In the genomic region with DNA sequence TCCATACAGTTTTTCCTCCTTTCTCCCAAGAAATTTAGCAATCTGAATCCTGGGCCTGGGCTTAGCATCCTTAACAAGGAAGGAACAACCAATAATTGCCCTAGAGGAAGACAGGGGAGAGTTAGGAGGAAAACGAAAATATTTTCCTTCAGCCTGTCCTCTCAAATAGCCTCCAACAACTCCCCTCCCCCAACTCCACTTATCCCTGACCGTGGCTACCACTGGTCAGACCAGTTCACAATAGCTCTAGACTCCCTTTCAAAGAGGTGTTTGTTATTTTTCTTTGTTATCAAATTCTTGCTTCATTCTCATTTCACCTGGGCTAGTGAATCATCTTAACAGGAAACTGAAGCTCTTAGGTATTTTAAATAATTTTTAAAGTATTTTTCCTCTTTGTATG, we compare ENCODE assay signal across 21 cellular contexts.
DNase-seq lines count a peak whose midpoint lies in the region; ATAC-seq and TF ChIP-seq lines count a peak whose summit lies in the region.
"Had no signal": no experiment of that assay in that cellular context is flagged by ENCODE, and none has a peak within 500 bp of the region (broad histone marks: within the 10 kb centered on the region; RNA-seq: fewer than 3 reads in every experiment).

No MANE protein-coding gene starts in this region.

- H3K4me3 Mint-ChIP-seq in activated CD4-positive, alpha-beta memory T cell treated with anti-CD3 and anti-CD28 coated beads for 36 hours, result no peak overlapping the region
- H3K4me3 Mint-ChIP-seq: dendritic cell treated with granulocyte-macrophage colony-stimulating factor and Interleukin-4, amounts not matched to agents 40 ng/mL and 50 ng/mL, for 4 days; naive thymus-derived CD4-positive, alpha-beta T cell had no signal

- intact Hi-C loops in heart left ventricle (cut with DNase I) (loop anchor here in 6 of 10 donors (5.0 to 10.0 kb wide), 3 partner anchors 295 to 308 kb away; no protein-coding TSS in a partner anchor), left cardiac atrium (cut with DNase I) (loop anchor here in 1 of 2 donors (5.0 kb wide), 1 partner anchor 305 kb away; no protein-coding TSS in a partner anchor), PC-9 (cut with micrococcal nuclease; ENCODE audit: unreplicated experiment) (loop anchor here (1.0 to 10.0 kb wide), 5 partner anchors 18 to 1168 kb away; a partner anchor contains a TSS), thyroid gland (cut with DNase I) (no loop called here)
- intact Hi-C loops in activated CD4-positive, alpha-beta memory T cell treated with anti-CD3 and anti-CD28 coated beads for 36 hours (cut with micrococcal nuclease), result no loop called here

- H3K27ac Mint-ChIP-seq in activated CD4-positive, alpha-beta memory T cell treated with anti-CD3 and anti-CD28 coated beads for 36 hours, result no peak overlapping the region
- H3K27ac Mint-ChIP-seq: dendritic cell treated with granulocyte-macrophage colony-stimulating factor and Interleukin-4, amounts not matched to agents 40 ng/mL and 50 ng/mL, for 4 days; naive thymus-derived CD4-positive, alpha-beta T cell had no signal

- WGBS in heart left ventricle, 4 donors, result 52 to 67% (median 55%) methylated on average over 2 of the region's 2 CpGs
- WGBS in thyroid gland, 2 donors, result 16 to 24% methylated on average over 2 of the region's 2 CpGs

- no peaks in the 10 kb centered on the region for H3K9me2 ChIP-seq in PC-9 (ENCODE audit: insufficient read depth)

- H3K4me1 ChIP-seq in heart left ventricle (peaks cover 0 to 31% (median 10%) of the 10 kb centered on the region in 12 donors), PC-9 (replicated peaks; ENCODE audit: insufficient read depth) (peaks cover 24% of the 10 kb centered on the region), thyroid gland (peaks cover 0 to 9% of the 10 kb centered on the region in 2 donors)
- H3K4me1 ChIP-seq: A549, SJSA1 had no signal

- H3K27ac ChIP-seq in heart left ventricle (peak overlapping the region in 7 of 12 donors; percentile 13 to 59 (median 51)), PC-9 (peak overlapping the region; percentile 83), thyroid gland (no peak overlapping the region)
- H3K27ac ChIP-seq: A549, C4-2B, KMS-11, SJSA1 had no signal

- no peaks in the 10 kb centered on the region for H3K9me3 ChIP-seq in heart left ventricle
- H3K9me3 ChIP-seq in PC-9 (ENCODE audit: insufficient read depth, low read depth), result no peaks in the 10 kb centered on the region; the same call in 1 of the 2 replicates
- H3K9me3 ChIP-seq in thyroid gland, result no peaks in the 10 kb centered on the region
- H3K9me3 ChIP-seq: A549, SJSA1 had no signal

- peak overlapping the region; percentile 49; the same call in 1 of the 2 replicates for H2AFZ ChIP-seq in PC-9

- ATAC-seq in heart left ventricle, result peak in 2 of 4 donors; percentile 9 to 24
- ATAC-seq in left cardiac atrium, result no peak
- ATAC-seq: A549; naive thymus-derived CD4-positive, alpha-beta T cell had no signal

- H3K36me3 ChIP-seq in heart left ventricle, result peaks cover 0 to 54% (median 8%) of the 10 kb centered on the region in 9 donors
- no peaks in the 10 kb centered on the region for H3K36me3 ChIP-seq in PC-9 (ENCODE audit: low read depth)
- no peaks in the 10 kb centered on the region for H3K36me3 ChIP-seq in thyroid gland

- peaks cover 6% of the 10 kb centered on the region for H3K27me3 Mint-ChIP-seq in activated CD4-positive, alpha-beta memory T cell treated with anti-CD3 and anti-CD28 coated beads for 36 hours
- H3K27me3 Mint-ChIP-seq: dendritic cell treated with granulocyte-macrophage colony-stimulating factor and Interleukin-4, amounts not matched to agents 40 ng/mL and 50 ng/mL, for 4 days had no signal

- H3K36me3 Mint-ChIP-seq in activated CD4-positive, alpha-beta memory T cell treated with anti-CD3 and anti-CD28 coated beads for 36 hours, result no peaks in the 10 kb centered on the region
- H3K36me3 Mint-ChIP-seq: naive thymus-derived CD4-positive, alpha-beta T cell had no signal

- no peak for TF ChIP-seq CTCF in heart left ventricle (IDR thresholded peaks at IDR 0.05)
- TF ChIP-seq CTCF in PC-9 (conservative IDR thresholded peaks at IDR 0.05), result no peak
- TF ChIP-seq CTCF in thyroid gland (IDR thresholded peaks at IDR 0.05), result no peak

- BruUV-seq in PC-9 (replicated peaks; lab: Mats Ljungman, UMichigan), result no TSS peak

- TF ChIP-seq POLR2A in heart left ventricle (IDR thresholded peaks at IDR 0.05) (no peak), thyroid gland (IDR thresholded peaks at IDR 0.05) (no peak)

- H3K4me2 ChIP-seq in PC-9, result peak overlapping the region; percentile 67
- H3K4me2 ChIP-seq: A549, KMS-11 had no signal

- H3K4me1 Mint-ChIP-seq in activated CD4-positive, alpha-beta memory T cell treated with anti-CD3 and anti-CD28 coated beads for 36 hours (ENCODE audit: low read depth), result no peaks in the 10 kb centered on the region
- H3K4me1 Mint-ChIP-seq: naive thymus-derived CD4-positive, alpha-beta T cell had no signal

- DNase-seq in heart left ventricle (no peak), left cardiac atrium (no peak), PC-9 (peak; percentile 68 to 90), kidney glomerular epithelial cell (lab: John Stamatoyannopoulos, UW) (peak; percentile 8), thyroid gland (peak; percentile 56 to 59), mesenteric fat pad (ENCODE audit: low spot score) (no peak)
- DNase-seq in stimulated activated CD8-positive, alpha-beta memory T cell treated with anti-CD3 and anti-CD28 coated beads, Interleukin-4, amount 100 ng/mL, for 48 hours, result no peak
- DNase-seq in activated CD4-positive, alpha-beta memory T cell treated with anti-CD3 and anti-CD28 coated beads for 36 hours, result no peak
- DNase-seq: activated CD4-positive, alpha-beta T cell treated with anti-CD3 and anti-CD28 coated beads for 4 hours; activated CD8-positive, alpha-beta memory T cell treated with anti-CD3 and anti-CD28 coated beads, Interleukin-2, amount 50 U/mL, for 48 hours; activated naive CD4-positive, alpha-beta T cell treated with Interleukin-2 at 50 U/mL for 16 hours; naive thymus-derived CD4-positive, alpha-beta T cell; NCI-H1092; NCI-H226; stimulated activated CD4-positive, alpha-beta T cell treated with anti-CD3 and anti-CD28 coated beads, Interleukin-12 subunit alpha, Interleukin-12 subunit beta, amount 100 ng/mL, for 4 hours; stimulated activated naive CD4-positive, alpha-beta T cell had no signal

- H3F3A ChIP-seq in PC-9 (ENCODE audit: insufficient read depth, low read depth), result peaks cover 5% of the 10 kb centered on the region; the same call in 1 of the 2 replicates

- H3K4me3 ChIP-seq in heart left ventricle (no peak overlapping the region), PC-9 (peak overlapping the region; percentile 31; the same call in 1 of the 2 replicates), thyroid gland (replicated peaks in 1 of 3) (no peak overlapping the region)
- H3K4me3 ChIP-seq: A549, SJSA1 had no signal

- POLR2A ChIA-PET in PC-9 (lab: Charles Lee; ENCODE audit: unreplicated experiment), result interaction anchor here (0.6 to 0.7 kb wide), 2 partner anchors 20 to 100 kb away, joined by 5 to 7 read pairs; no protein-coding TSS in a partner anchor
- POLR2A ChIA-PET in activated CD4-positive, alpha-beta memory T cell treated with anti-CD3 and anti-CD28 coated beads for 36 hours (lab: Charles Lee), result no interaction called here

- H3K27me3 ChIP-seq in heart left ventricle (no peaks in the 10 kb centered on the region), PC-9 (ENCODE audit: insufficient read depth, low read depth) (no peaks in the 10 kb centered on the region), thyroid gland (no peaks in the 10 kb centered on the region)
- H3K27me3 ChIP-seq: SJSA1 had no signal

- no peaks in the 10 kb centered on the region for H3K9me3 Mint-ChIP-seq in activated CD4-positive, alpha-beta memory T cell treated with anti-CD3 and anti-CD28 coated beads for 36 hours
- H3K9me3 Mint-ChIP-seq: dendritic cell treated with granulocyte-macrophage colony-stimulating factor and Interleukin-4, amounts not matched to agents 40 ng/mL and 50 ng/mL, for 4 days; naive thymus-derived CD4-positive, alpha-beta T cell had no signal

- no peaks in the 10 kb centered on the region for H3K79me2 ChIP-seq in PC-9 (ENCODE audit: low read depth)

- H4K20me1 ChIP-seq in PC-9 (ENCODE audit: insufficient read depth), result no peaks in the 10 kb centered on the region

- CTCF ChIA-PET in PC-9 (lab: Charles Lee), result interaction anchor here (1.4 to 2.0 kb wide), 2 partner anchors 20 to 115 kb away, joined by 7 to 10 read pairs; a partner anchor contains a TSS
- CTCF ChIA-PET in activated CD4-positive, alpha-beta memory T cell treated with anti-CD3 and anti-CD28 coated beads for 36 hours (lab: Charles Lee), result no interaction called here

Comparison
In these comparisons a context has a peak if more than half of its experiments do, and no peak if none do; other contexts are left out.
1. DNase-seq: peak in PC-9 (2 of 2), kidney glomerular epithelial cell (single experiment) and thyroid gland (2 of 2); none in heart left ventricle (0 of 5), left cardiac atrium (single experiment), stimulated activated CD8-positive, alpha-beta memory T cell treated with anti-CD3 and anti-CD28 coated beads, Interleukin-4, amount 100 ng/mL, for 48 hours (single experiment), activated CD4-positive, alpha-beta memory T cell treated with anti-CD3 and anti-CD28 coated beads for 36 hours (single experiment) and mesenteric fat pad (single experiment).
2. H3K27ac ChIP-seq: peak in heart left ventricle (7 of 12) and PC-9 (single experiment); none in thyroid gland (0 of 3).
3. intact Hi-C loops: an anchor here in heart left ventricle (5.0 to 10.0 kb wide) and PC-9 (1.0 to 10.0 kb wide); none called in thyroid gland and activated CD4-positive, alpha-beta memory T cell treated with anti-CD3 and anti-CD28 coated beads for 36 hours.